In genomic region chr18:23573948-23574431, GRCh38 we compare ENCODE assay signal across 8 cellular contexts. TPM values are rescaled to one million over a fixed set of nuclear protein-coding genes. Genes with fewer than 3 reads are reported as not detected.
A peak's percentile ranks its signal among the peaks of the same experiment; 100 is the strongest.
DNase-seq lines count a peak whose midpoint lies in the region; ATAC-seq and TF ChIP-seq lines count a peak whose summit lies in the region.

No MANE protein-coding gene starts in this region.

- peak overlapping the region; percentile 9 for H3K4me3 ChIP-seq in CD8-positive, alpha-beta T cell (ENCODE audit: low read depth, low read length)
- no peak overlapping the region for H3K4me3 ChIP-seq in Peyer's patch
- no peak overlapping the region for H3K4me3 ChIP-seq in breast epithelium
- no peak overlapping the region for H3K4me3 ChIP-seq in mucosa of stomach (ENCODE audit: low read length)

- H3K27me3 Mint-ChIP-seq in CD8-positive, alpha-beta T cell (ENCODE audit: low read depth): no peaks in the 10 kb centered on the region

- peak; percentile 68 for ATAC-seq in CD8-positive, alpha-beta T cell
- ATAC-seq in GM19463 (IDR thresholded peaks at IDR 0.05; ENCODE audit: unreplicated experiment) (no peak), HG03565 (IDR thresholded peaks at IDR 0.05; ENCODE audit: unreplicated experiment) (no peak), HG02642 (IDR thresholded peaks at IDR 0.05; ENCODE audit: poor library complexity, unreplicated experiment) (no peak)

- POLR2A ChIA-PET in CD8-positive, alpha-beta T cell (lab: Charles Lee): interaction anchor here (1.2 kb wide), 1 partner anchor 11 kb away, joined by 6 read pairs; no protein-coding TSS in a partner anchor

- peaks cover 63% of the 10 kb centered on the region for H3K4me1 Mint-ChIP-seq in CD8-positive, alpha-beta T cell (ENCODE audit: low read depth)

- peak overlapping the region; percentile 41 for H3K9ac ChIP-seq in mucosa of stomach (ENCODE audit: low read length)

- no peak for TF ChIP-seq POLR2A in Peyer's patch (IDR thresholded peaks at IDR 0.05)
- no peak for TF ChIP-seq POLR2A in breast epithelium (IDR thresholded peaks at IDR 0.05)

- H3K9me3 Mint-ChIP-seq in CD8-positive, alpha-beta T cell: no peaks in the 10 kb centered on the region

- H3K36me3 Mint-ChIP-seq in CD8-positive, alpha-beta T cell: peaks cover 48% of the 10 kb centered on the region

- no peaks in the 10 kb centered on the region for H3K9me3 ChIP-seq in CD8-positive, alpha-beta T cell (ENCODE audit: low read length)
- H3K9me3 ChIP-seq in Peyer's patch (no peaks in the 10 kb centered on the region), breast epithelium (no peaks in the 10 kb centered on the region), mucosa of stomach (ENCODE audit: control insufficient read depth, low read length) (no peaks in the 10 kb centered on the region)

- H3K36me3 ChIP-seq in CD8-positive, alpha-beta T cell (ENCODE audit: insufficient read depth, low read length): no peaks in the 10 kb centered on the region
- peaks cover 0 to 43% (median 0%) of the 10 kb centered on the region in 3 donors for H3K36me3 ChIP-seq in Peyer's patch
- H3K36me3 ChIP-seq in breast epithelium: no peaks in the 10 kb centered on the region
- no peaks in the 10 kb centered on the region for H3K36me3 ChIP-seq in mucosa of stomach (ENCODE audit: control insufficient read depth, insufficient read depth, low read length)

- no peaks in the 10 kb centered on the region for H3K27me3 ChIP-seq in CD8-positive, alpha-beta T cell (ENCODE audit: insufficient read depth, low read length)
- H3K27me3 ChIP-seq in Peyer's patch (no peaks in the 10 kb centered on the region), breast epithelium (no peaks in the 10 kb centered on the region), mucosa of stomach (ENCODE audit: control insufficient read depth, insufficient read depth, low read length) (no peaks in the 10 kb centered on the region)

- no peak for TF ChIP-seq CTCF in CD8-positive, alpha-beta T cell (IDR thresholded peaks at IDR 0.05)
- TF ChIP-seq CTCF in Peyer's patch (IDR thresholded peaks at IDR 0.05): no peak
- TF ChIP-seq CTCF in breast epithelium (IDR thresholded peaks at IDR 0.05): no peak

- H3K4me1 ChIP-seq in CD8-positive, alpha-beta T cell (ENCODE audit: insufficient read depth, low read length): peaks cover 24% of the 10 kb centered on the region
- H3K4me1 ChIP-seq in Peyer's patch (peaks cover 0 to 18% (median 5%) of the 10 kb centered on the region in 4 donors), breast epithelium (peaks cover 0 to 3% of the 10 kb centered on the region in 2 donors), mucosa of stomach (ENCODE audit: control insufficient read depth, insufficient read depth, low read length) (peaks cover 18% of the 10 kb centered on the region)

- peak overlapping the region; percentile 91 for H3K27ac Mint-ChIP-seq in CD8-positive, alpha-beta T cell

- peak in 5 of 7 experiments; percentile 16 to 50 (median 17) for DNase-seq in CD8-positive, alpha-beta T cell
- DNase-seq in Peyer's patch: peak in 2 of 3 donors; percentile 36 to 60
- DNase-seq in breast epithelium (ENCODE audit: low spot score in 2 of 2): no peak
- no peak for DNase-seq in HUDEP-2 (lab: John Stamatoyannopoulos, UW; ENCODE audit: unreplicated experiment in 76 of 76)

- H3K4me3 Mint-ChIP-seq in CD8-positive, alpha-beta T cell: peak overlapping the region; percentile 56

- intact Hi-C loops in CD8-positive, alpha-beta T cell (cut with DNase I, micrococcal nuclease): loop anchor here in 1 of 2 experiments (1.0 kb wide), 1 partner anchor 11 kb away; no protein-coding TSS in a partner anchor
- intact Hi-C loops in breast epithelium (cut with DNase I; ENCODE audit: low total_unique reads): no loop called here

- CTCF ChIA-PET in CD8-positive, alpha-beta T cell (lab: Charles Lee): no interaction called here

- H3K27ac ChIP-seq in CD8-positive, alpha-beta T cell (ENCODE audit: low read depth, low read length): peak overlapping the region; percentile 30
- H3K27ac ChIP-seq in Peyer's patch (peak overlapping the region; percentile 32 to 63 (median 60)), breast epithelium (peak overlapping the region; percentile 57 to 73)

RNA-seq across cellular contexts. Expression of gene NPC1, which starts 12.3 kb away (rescaled TPM):
- total RNA-seq in CD8-positive, alpha-beta T cell: 10 to 100 TPM; 37.3 to 38.9 TPM
- total RNA-seq in Peyer's patch: 10 to 100 TPM; 62.7 to 80.1 (median 71.3) TPM
- 100 to 1,000 TPM in 1 of 3 donors, 10 to 100 TPM in 2; 39.5 to 100 (median 81.3) TPM for total RNA-seq in breast epithelium

Comparison
In these comparisons a context has a peak if more than half of its experiments do, and no peak if none do; other contexts are left out.
1. DNase-seq: peak in CD8-positive, alpha-beta T cell (5 of 7) and Peyer's patch (2 of 3); none in breast epithelium (0 of 2) and HUDEP-2 (0 of 76).
2. Peak in every context shown above with its lines, with median percentiles within 50 percentile points of each other: H3K27ac ChIP-seq.